15 cellular contexts compared by ENCODE assay signal in the genomic region with DNA sequence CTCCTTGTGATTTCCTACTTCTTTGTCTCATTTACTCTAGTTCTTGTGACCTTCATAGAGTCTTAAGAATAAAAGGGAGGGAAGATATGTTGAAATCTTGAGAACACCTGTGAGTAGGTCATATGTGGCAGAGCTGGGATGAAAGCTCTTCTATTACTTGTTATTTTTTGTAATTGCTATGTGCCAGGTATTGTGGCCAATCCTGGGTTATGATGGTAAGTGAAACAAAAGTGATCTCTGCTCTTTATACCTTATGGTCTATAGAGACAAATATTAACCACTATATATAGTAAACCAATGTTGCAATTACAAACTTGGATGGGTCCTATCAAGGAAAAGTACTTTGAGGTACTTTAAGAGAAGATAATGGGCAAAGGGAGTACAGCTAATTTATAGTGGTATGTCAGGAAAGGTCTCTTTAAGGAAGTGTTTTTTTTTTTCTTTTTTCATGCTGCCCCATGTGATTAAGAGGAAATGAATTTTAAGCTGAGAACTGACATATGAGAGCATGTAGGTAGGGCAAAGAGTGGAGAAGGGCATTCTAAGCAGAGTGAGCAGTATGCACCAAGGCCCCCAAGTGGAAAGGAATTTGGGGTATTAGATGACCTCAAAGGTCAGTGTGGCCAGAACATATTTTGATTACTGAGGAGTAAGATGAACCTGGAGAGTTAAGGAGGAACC. TPM values are rescaled to one million over a fixed set of nuclear protein-coding genes. Genes with fewer than 3 reads are reported as not detected.
DNase-seq lines count a peak whose midpoint lies in the region; ATAC-seq and TF ChIP-seq lines count a peak whose summit lies in the region.
"Had no signal": no experiment of that assay in that cellular context is flagged by ENCODE, and none has a peak within 500 bp of the region (broad histone marks: within the 10 kb centered on the region; RNA-seq: fewer than 3 reads in every experiment).

No MANE protein-coding gene starts in this region.

- TF ChIP-seq CTCF in KMS-11 (conservative IDR thresholded peaks at IDR 0.05; ENCODE audit: low read depth, low read length): no peak
- no peak for TF ChIP-seq CTCF in activated B cell treated with CpG ODN at 0.5 μM for 24 hours (IDR thresholded peaks at IDR 0.05)

- H3K27me3 Mint-ChIP-seq in activated naive CD8-positive, alpha-beta T cell treated with anti-CD3 and anti-CD28 coated beads, Interleukin-2, amount 10 ng/mL, durations not matched to agents 7 days and 5 days: no peaks in the 10 kb centered on the region
- no peaks in the 10 kb centered on the region for H3K27me3 Mint-ChIP-seq in activated naive CD8-positive, alpha-beta T cell treated with anti-CD3 and anti-CD28 coated beads for 36 hours
- no peaks in the 10 kb centered on the region for H3K27me3 Mint-ChIP-seq in activated B cell treated with CpG ODN at 0.5 μM for 24 hours
- no peaks in the 10 kb centered on the region for H3K27me3 Mint-ChIP-seq in stimulated activated memory B cell treated with anti-CD40 and anti-IgM and Interleukin-4, amounts not matched to agents 10 μg/mL and 1 μg/mL and 100 μg/mL, for 72 hours

- H3K4me1 ChIP-seq in KMS-11 (ENCODE audit: low read depth, poor library complexity, severe bottlenecking): peaks cover 33% of the 10 kb centered on the region

- no peak overlapping the region for H3K4me3 Mint-ChIP-seq in activated naive CD8-positive, alpha-beta T cell treated with anti-CD3 and anti-CD28 coated beads, Interleukin-2, amount 10 ng/mL, durations not matched to agents 7 days and 5 days
- no peak overlapping the region for H3K4me3 Mint-ChIP-seq in activated naive CD8-positive, alpha-beta T cell treated with anti-CD3 and anti-CD28 coated beads for 36 hours
- H3K4me3 Mint-ChIP-seq in activated B cell treated with CpG ODN at 0.5 μM for 24 hours: no peak overlapping the region
- no peak overlapping the region for H3K4me3 Mint-ChIP-seq in stimulated activated memory B cell treated with anti-CD40 and anti-IgM and Interleukin-4, amounts not matched to agents 10 μg/mL and 1 μg/mL and 100 μg/mL, for 72 hours

- DNase-seq in activated naive CD8-positive, alpha-beta T cell treated with anti-CD3 and anti-CD28 coated beads, Interleukin-2, amount 10 ng/mL, durations not matched to agents 7 days and 5 days: no peak
- no peak for DNase-seq in activated naive CD8-positive, alpha-beta T cell treated with anti-CD3 and anti-CD28 coated beads for 36 hours
- no peak for DNase-seq in activated B cell treated with CpG ODN at 0.5 μM for 24 hours
- no peak for DNase-seq in stimulated activated CD4-positive, alpha-beta T cell treated with anti-CD3 and anti-CD28 coated beads, Interleukin-15, amount 100 ng/mL, for 24 hours
- no peak for DNase-seq in GOT3 (lab: John Stamatoyannopoulos, UW)
- DNase-seq in NCI-H2081 treated with DMSO at 0.1 percent for 48 hours (lab: John Stamatoyannopoulos, UW): no peak
- DNase-seq: foreskin fibroblast, midbrain, NCI-H1417 treated with DMSO at 0.1 percent for 48 hours had no signal

- peak; percentile 69 for ATAC-seq in activated naive CD8-positive, alpha-beta T cell treated with anti-CD3 and anti-CD28 coated beads, Interleukin-2, amount 10 ng/mL, durations not matched to agents 7 days and 5 days (ENCODE audit: low read depth)
- ATAC-seq in activated B cell treated with CpG ODN at 0.5 μM for 24 hours (ENCODE audit: low read depth): peak; percentile 43
- peak; percentile 75 for ATAC-seq in stimulated activated memory B cell treated with anti-CD40 and anti-IgM and Interleukin-4, amounts not matched to agents 10 μg/mL and 1 μg/mL and 100 μg/mL, for 72 hours

- H3K79me2 ChIP-seq in KMS-11 (ENCODE audit: insufficient read depth, low read depth): peaks cover 4% of the 10 kb centered on the region; the same call in 1 of the 2 replicates

- H3K9ac ChIP-seq in KMS-11: no peak overlapping the region

- no peaks in the 10 kb centered on the region for H3K27me3 ChIP-seq in KMS-11 (ENCODE audit: insufficient read depth, low read depth)
- H3K27me3 ChIP-seq: breast epithelium had no signal

- peak overlapping the region; percentile 7 for H3K4me2 ChIP-seq in KMS-11

- no peak overlapping the region for H3K27ac Mint-ChIP-seq in activated naive CD8-positive, alpha-beta T cell treated with anti-CD3 and anti-CD28 coated beads, Interleukin-2, amount 10 ng/mL, durations not matched to agents 7 days and 5 days
- H3K27ac Mint-ChIP-seq in activated naive CD8-positive, alpha-beta T cell treated with anti-CD3 and anti-CD28 coated beads for 36 hours: no peak overlapping the region
- no peak overlapping the region for H3K27ac Mint-ChIP-seq in activated B cell treated with CpG ODN at 0.5 μM for 24 hours
- H3K27ac Mint-ChIP-seq in stimulated activated memory B cell treated with anti-CD40 and anti-IgM and Interleukin-4, amounts not matched to agents 10 μg/mL and 1 μg/mL and 100 μg/mL, for 72 hours: no peak overlapping the region

- peaks cover 18% of the 10 kb centered on the region for H3K4me1 Mint-ChIP-seq in activated naive CD8-positive, alpha-beta T cell treated with anti-CD3 and anti-CD28 coated beads, Interleukin-2, amount 10 ng/mL, durations not matched to agents 7 days and 5 days
- H3K4me1 Mint-ChIP-seq in activated naive CD8-positive, alpha-beta T cell treated with anti-CD3 and anti-CD28 coated beads for 36 hours: peaks cover 21% of the 10 kb centered on the region
- H3K4me1 Mint-ChIP-seq in activated B cell treated with CpG ODN at 0.5 μM for 24 hours: peaks cover 12% of the 10 kb centered on the region
- peaks cover 23% of the 10 kb centered on the region for H3K4me1 Mint-ChIP-seq in stimulated activated memory B cell treated with anti-CD40 and anti-IgM and Interleukin-4, amounts not matched to agents 10 μg/mL and 1 μg/mL and 100 μg/mL, for 72 hours

- intact Hi-C loops in activated B cell treated with CpG ODN at 0.5 μM for 24 hours (cut with micrococcal nuclease): loop anchor here (2.0 kb wide), 1 partner anchor 15 kb away; no protein-coding TSS in a partner anchor

- no peak overlapping the region for H3K4me3 ChIP-seq in KMS-11 (IDR thresholded peaks at IDR 0.05; ENCODE audit: insufficient read depth, low read depth, low read length)
- H3K4me3 ChIP-seq: breast epithelium, SK-N-MC, thoracic aorta had no signal

- no peaks in the 10 kb centered on the region for H3K9me3 Mint-ChIP-seq in activated naive CD8-positive, alpha-beta T cell treated with anti-CD3 and anti-CD28 coated beads, Interleukin-2, amount 10 ng/mL, durations not matched to agents 7 days and 5 days
- H3K9me3 Mint-ChIP-seq in activated naive CD8-positive, alpha-beta T cell treated with anti-CD3 and anti-CD28 coated beads for 36 hours: no peaks in the 10 kb centered on the region
- no peaks in the 10 kb centered on the region for H3K9me3 Mint-ChIP-seq in activated B cell treated with CpG ODN at 0.5 μM for 24 hours
- H3K9me3 Mint-ChIP-seq in stimulated activated memory B cell treated with anti-CD40 and anti-IgM and Interleukin-4, amounts not matched to agents 10 μg/mL and 1 μg/mL and 100 μg/mL, for 72 hours: no peaks in the 10 kb centered on the region

- no peaks in the 10 kb centered on the region for H3K36me3 ChIP-seq in KMS-11 (ENCODE audit: insufficient read depth)
- H3K36me3 ChIP-seq: breast epithelium, thoracic aorta had no signal

- no peak overlapping the region for H2AFZ ChIP-seq in KMS-11 (ENCODE audit: low read depth)

- H4K20me1 ChIP-seq in KMS-11 (ENCODE audit: insufficient read depth): no peaks in the 10 kb centered on the region

- H3K27ac ChIP-seq in KMS-11: no peak overlapping the region
- H3K27ac ChIP-seq: breast epithelium, C4-2B, SK-N-MC, thoracic aorta had no signal

- H3K36me3 Mint-ChIP-seq in activated naive CD8-positive, alpha-beta T cell treated with anti-CD3 and anti-CD28 coated beads, Interleukin-2, amount 10 ng/mL, durations not matched to agents 7 days and 5 days: peaks cover 2% of the 10 kb centered on the region
- H3K36me3 Mint-ChIP-seq in activated naive CD8-positive, alpha-beta T cell treated with anti-CD3 and anti-CD28 coated beads for 36 hours: peaks cover 3% of the 10 kb centered on the region
- H3K36me3 Mint-ChIP-seq in activated B cell treated with CpG ODN at 0.5 μM for 24 hours (ENCODE audit: low read depth): no peaks in the 10 kb centered on the region
- peaks cover 5% of the 10 kb centered on the region for H3K36me3 Mint-ChIP-seq in stimulated activated memory B cell treated with anti-CD40 and anti-IgM and Interleukin-4, amounts not matched to agents 10 μg/mL and 1 μg/mL and 100 μg/mL, for 72 hours

- CTCF ChIA-PET in activated B cell treated with CpG ODN at 0.5 μM for 24 hours (lab: Charles Lee): interaction anchor here (1.2 to 2.4 kb wide), 2 partner anchors 111 to 269 kb away, joined by 3 to 8 read pairs; no protein-coding TSS in a partner anchor

- POLR2A ChIA-PET in activated naive CD8-positive, alpha-beta T cell treated with anti-CD3 and anti-CD28 coated beads, Interleukin-2, amount 10 ng/mL, durations not matched to agents 7 days and 5 days (lab: Charles Lee): interaction anchor here (0.6 to 2.5 kb wide), 3 partner anchors 43 to 448 kb away, joined by 3 to 11 read pairs (median 4); a partner anchor contains a TSS
- POLR2A ChIA-PET in activated B cell treated with CpG ODN at 0.5 μM for 24 hours (lab: Charles Lee): interaction anchor here (0.6 to 5.0 kb wide), 2 partner anchors 43 to 148 kb away, joined by 3 to 24 read pairs; a partner anchor contains a TSS

RNA-seq across cellular contexts. Expression of a gene that starts 43.2 kb away (rescaled TPM):
- 10 to 100 TPM; 25.6 to 28.0 TPM for total RNA-seq in activated naive CD8-positive, alpha-beta T cell treated with anti-CD3 and anti-CD28 coated beads, Interleukin-2, amount 10 ng/mL, durations not matched to agents 7 days and 5 days
- 10 to 100 TPM; 13.5 to 17.3 TPM for total RNA-seq in activated naive CD8-positive, alpha-beta T cell treated with anti-CD3 and anti-CD28 coated beads for 36 hours
- total RNA-seq in activated B cell treated with CpG ODN at 0.5 μM for 24 hours: 30.5 and 35.5 TPM in 2 replicates
